22 cellular contexts compared by ENCODE assay signal in the genomic region with DNA sequence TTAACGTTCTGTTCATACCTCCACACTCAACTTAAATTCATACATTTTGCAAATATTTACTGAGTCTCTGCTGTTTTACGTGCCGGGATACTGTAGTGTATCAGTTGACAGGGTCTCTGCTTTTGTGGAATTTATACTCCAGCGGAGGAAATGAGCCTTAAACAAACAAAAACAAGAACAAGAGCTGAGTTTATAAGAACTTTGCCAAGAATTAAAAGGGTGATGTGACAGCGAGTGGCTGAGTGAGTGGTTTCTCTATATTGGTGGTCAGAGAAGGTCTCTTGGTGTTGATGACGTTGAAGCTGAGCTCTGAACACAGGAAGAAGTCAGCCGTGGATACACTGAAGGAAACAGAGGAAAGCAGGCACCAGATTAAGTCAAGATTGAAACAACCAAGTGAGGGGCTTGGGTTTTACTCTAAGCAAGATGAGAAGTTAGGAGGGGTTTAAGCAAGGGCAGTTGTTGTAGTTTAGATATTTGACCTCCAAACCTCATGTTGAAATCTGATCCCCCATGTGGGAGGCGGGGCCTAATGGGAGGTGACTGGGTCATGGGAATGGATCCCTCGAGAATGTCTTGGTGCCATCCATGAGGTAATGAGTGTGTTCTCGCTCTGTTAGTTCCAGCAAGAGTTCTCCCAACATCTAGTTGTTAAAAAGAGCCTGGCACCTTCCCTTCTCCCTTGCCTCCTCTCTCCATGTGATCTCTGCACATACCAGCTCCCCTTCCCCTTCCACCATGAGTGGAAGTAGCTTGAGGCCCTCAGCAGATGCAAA.
DNase-seq lines count a peak whose midpoint lies in the region; ATAC-seq and TF ChIP-seq lines count a peak whose summit lies in the region.
"Had no signal": no experiment of that assay in that cellular context is flagged by ENCODE, and none has a peak within 500 bp of the region (broad histone marks: within the 10 kb centered on the region; RNA-seq: fewer than 3 reads in every experiment).

No MANE protein-coding gene starts in this region.

- whole genome bisulfite sequencing in heart left ventricle, 4 donors = 76 to 81% (median 78%) methylated on average over 10 of the region's 10 CpGs

- H3K36me3 ChIP-seq in breast epithelium = no peaks in the 10 kb centered on the region
- H3K36me3 ChIP-seq in heart left ventricle = no peaks in the 10 kb centered on the region
- H3K36me3 ChIP-seq: gastroesophageal sphincter had no signal

- H3K27me3 ChIP-seq in breast epithelium = no peaks in the 10 kb centered on the region
- no peaks in the 10 kb centered on the region for H3K27me3 ChIP-seq in dorsolateral prefrontal cortex
- no peaks in the 10 kb centered on the region for H3K27me3 ChIP-seq in heart left ventricle
- H3K27me3 ChIP-seq: gastroesophageal sphincter had no signal

- no peak overlapping the region for H3K4me3 Mint-ChIP-seq in MCF 10A (ENCODE audit: unreplicated experiment)
- H3K4me3 Mint-ChIP-seq in nephron = peak overlapping the region in 1 of 3 experiments; percentile 3
- H3K4me3 Mint-ChIP-seq: activated B cell treated with CpG ODN at 0.5 μM for 24 hours; activated CD4-positive, alpha-beta memory T cell treated with anti-CD3 and anti-CD28 coated beads for 36 hours; CD8-positive, alpha-beta memory T cell; central memory CD8-positive, alpha-beta T cell; natural killer cell had no signal

- H3K4me1 Mint-ChIP-seq in MCF 10A (ENCODE audit: insufficient read depth, unreplicated experiment) = no peaks in the 10 kb centered on the region
- peaks cover 64% of the 10 kb centered on the region for H3K4me1 Mint-ChIP-seq in nephron
- H3K4me1 Mint-ChIP-seq: activated B cell treated with CpG ODN at 0.5 μM for 24 hours; CD8-positive, alpha-beta memory T cell; central memory CD8-positive, alpha-beta T cell; natural killer cell had no signal

- peak; percentile 6 for DNase-seq in MCF 10A (ENCODE audit: unreplicated experiment)
- DNase-seq in breast epithelium (ENCODE audit: low spot score in 2 of 2) = no peak
- no peak for DNase-seq in dorsolateral prefrontal cortex
- DNase-seq in heart left ventricle = no peak
- DNase-seq in stimulated activated CD4-positive, alpha-beta T cell treated with anti-CD3 and anti-CD28 coated beads, Interleukin-4, amount 100 ng/mL, for 24 hours = no peak
- no peak for DNase-seq in NCI-H82 treated with DMSO at 0.1 percent for 48 hours (lab: John Stamatoyannopoulos, UW; ENCODE audit: unreplicated experiment)
- DNase-seq in stimulated activated CD8-positive, alpha-beta memory T cell treated with anti-CD3 and anti-CD28 coated beads, Interleukin-4, amount 100 ng/mL, for 48 hours = no peak
- DNase-seq: activated B cell treated with CpG ODN at 0.5 μM for 24 hours; activated CD4-positive, alpha-beta memory T cell treated with anti-CD3 and anti-CD28 coated beads for 36 hours; activated naive CD4-positive, alpha-beta T cell treated with Interleukin-2 at 50 U/mL for 16 hours; amniotic stem cell; CD8-positive, alpha-beta memory T cell; effector CD4-positive, alpha-beta T cell; natural killer cell; NCI-H187 treated with DMSO at 0.1 percent for 48 hours; T-helper 9 cell had no signal

- no peak for ATAC-seq in heart left ventricle
- ATAC-seq: esophagus mucosa, gastroesophageal sphincter, GM12878, natural killer cell had no signal

- no peak for TF ChIP-seq CTCF in MCF 10A (IDR thresholded peaks at IDR 0.05; ENCODE audit: unreplicated experiment)
- no peak for TF ChIP-seq CTCF in breast epithelium (IDR thresholded peaks at IDR 0.05)
- TF ChIP-seq CTCF in dorsolateral prefrontal cortex (IDR thresholded peaks at IDR 0.05 in 54 of 56, conservative IDR thresholded peaks at IDR 0.05 in 2 of 56; ENCODE audit: low read depth in 1 of 56, partially characterized antibody in 56 of 56) = no peak
- TF ChIP-seq CTCF in nephron (IDR thresholded peaks at IDR 0.05; ENCODE audit: unreplicated experiment in 3 of 3) = no peak
- no peak for TF ChIP-seq CTCF in heart left ventricle (IDR thresholded peaks at IDR 0.05)

- no peaks in the 10 kb centered on the region for H3K9me3 Mint-ChIP-seq in MCF 10A (ENCODE audit: unreplicated experiment)
- H3K9me3 Mint-ChIP-seq in nephron = no peaks in the 10 kb centered on the region
- H3K9me3 Mint-ChIP-seq: activated B cell treated with CpG ODN at 0.5 μM for 24 hours; activated CD4-positive, alpha-beta memory T cell treated with anti-CD3 and anti-CD28 coated beads for 36 hours had no signal

- no peaks in the 10 kb centered on the region for H3K9me3 ChIP-seq in breast epithelium
- no peaks in the 10 kb centered on the region for H3K9me3 ChIP-seq in heart left ventricle
- H3K9me3 ChIP-seq: gastroesophageal sphincter had no signal

- H3K4me1 ChIP-seq in breast epithelium = no peaks in the 10 kb centered on the region
- H3K4me1 ChIP-seq in heart left ventricle = peaks cover 0 to 15% (median 4%) of the 10 kb centered on the region in 12 donors

- intact Hi-C loops in MCF 10A (cut with micrococcal nuclease) (no loop called here), breast epithelium (cut with DNase I; ENCODE audit: low total_unique reads) (no loop called here), dorsolateral prefrontal cortex (cut with DNase I) (loop anchor here (5.0 to 10.0 kb wide), 3 partner anchors 41 to 69 kb away; no protein-coding TSS in a partner anchor), heart left ventricle (cut with DNase I) (loop anchor here in 1 of 10 donors (10.0 kb wide), 1 partner anchor 72 kb away; no protein-coding TSS in a partner anchor)

- no peaks in the 10 kb centered on the region for H3K27me3 Mint-ChIP-seq in MCF 10A (ENCODE audit: insufficient read depth, unreplicated experiment)
- H3K27me3 Mint-ChIP-seq in nephron (ENCODE audit: low read depth) = no peaks in the 10 kb centered on the region
- H3K27me3 Mint-ChIP-seq: activated B cell treated with CpG ODN at 0.5 μM for 24 hours; activated CD4-positive, alpha-beta memory T cell treated with anti-CD3 and anti-CD28 coated beads for 36 hours; CD8-positive, alpha-beta memory T cell; central memory CD8-positive, alpha-beta T cell had no signal

- BruUV-seq in MCF 10A (replicated peaks; lab: Mats Ljungman, UMichigan) = no TSS peak

- CTCF ChIA-PET in MCF 10A (lab: Yijun Ruan, JAX) = no interaction called here

- POLR2A ChIA-PET in MCF 10A (lab: Yijun Ruan, JAX) = no interaction called here

- H3K36me3 Mint-ChIP-seq in MCF 10A (ENCODE audit: insufficient read depth, unreplicated experiment) = no peaks in the 10 kb centered on the region
- H3K36me3 Mint-ChIP-seq in nephron (ENCODE audit: low read depth) = no peaks in the 10 kb centered on the region
- H3K36me3 Mint-ChIP-seq: activated CD4-positive, alpha-beta memory T cell treated with anti-CD3 and anti-CD28 coated beads for 36 hours; natural killer cell had no signal

- no peak overlapping the region for H3K27ac Mint-ChIP-seq in MCF 10A (ENCODE audit: low read depth, unreplicated experiment)
- H3K27ac Mint-ChIP-seq in nephron = peak overlapping the region; percentile 67 to 72 (median 69)
- H3K27ac Mint-ChIP-seq: activated B cell treated with CpG ODN at 0.5 μM for 24 hours; activated CD4-positive, alpha-beta memory T cell treated with anti-CD3 and anti-CD28 coated beads for 36 hours; CD8-positive, alpha-beta memory T cell; natural killer cell had no signal

- H3K4me3 ChIP-seq in breast epithelium (no peak overlapping the region), dorsolateral prefrontal cortex (no peak overlapping the region), heart left ventricle (no peak overlapping the region)
- H3K4me3 ChIP-seq: gastroesophageal sphincter, GM12878 had no signal

- TF ChIP-seq POLR2A in breast epithelium (IDR thresholded peaks at IDR 0.05) (no peak), heart left ventricle (IDR thresholded peaks at IDR 0.05) (no peak)

- H3K27ac ChIP-seq in breast epithelium (peak overlapping the region in 1 of 2 donors; percentile 25), dorsolateral prefrontal cortex (peak overlapping the region in 40 of 59 donors; percentile 29 to 91 (median 78)), heart left ventricle (no peak overlapping the region)
- H3K27ac ChIP-seq: 22Rv1 had no signal

Comparison
In these comparisons a context has a peak if more than half of its experiments do, and no peak if none do; other contexts are left out.
1. H3K27ac ChIP-seq: peak in dorsolateral prefrontal cortex (40 of 59); none in heart left ventricle (0 of 12).
2. intact Hi-C loops: an anchor here in dorsolateral prefrontal cortex (5.0 to 10.0 kb wide); none called in MCF 10A and breast epithelium.